Comparison of ENCODE assay signal across 1 cellular context in genomic region chr9:18564018-18564880, GRCh38.
TF ChIP-seq lines count a peak whose summit lies in the region.

No MANE protein-coding gene starts in this region.

TF ChIP-seq in WTC11, 78 proteins besides CTCF, POLR2A, EP300 and RAD21 (continued from another document):
- TF ChIP-seq ZNF281 (CRISPR knock-in tag; IDR thresholded peaks at IDR 0.05): no peak
- no peak for TF ChIP-seq ZNF671 (CRISPR knock-in tag; IDR thresholded peaks at IDR 0.05)
- TF ChIP-seq IRF2 (CRISPR knock-in tag; IDR thresholded peaks at IDR 0.05; ENCODE audit: borderline replicate concordance, low read depth): no peak
- no peak for TF ChIP-seq NR3C1 (CRISPR knock-in tag; conservative IDR thresholded peaks at IDR 0.05; ENCODE audit: low read depth)
- TF ChIP-seq ZNF219 (CRISPR knock-in tag; IDR thresholded peaks at IDR 0.05; ENCODE audit: borderline replicate concordance): no peak
- no peak for TF ChIP-seq OVOL2 (CRISPR knock-in tag; IDR thresholded peaks at IDR 0.05; ENCODE audit: borderline replicate concordance)
- TF ChIP-seq, protein P1, sequence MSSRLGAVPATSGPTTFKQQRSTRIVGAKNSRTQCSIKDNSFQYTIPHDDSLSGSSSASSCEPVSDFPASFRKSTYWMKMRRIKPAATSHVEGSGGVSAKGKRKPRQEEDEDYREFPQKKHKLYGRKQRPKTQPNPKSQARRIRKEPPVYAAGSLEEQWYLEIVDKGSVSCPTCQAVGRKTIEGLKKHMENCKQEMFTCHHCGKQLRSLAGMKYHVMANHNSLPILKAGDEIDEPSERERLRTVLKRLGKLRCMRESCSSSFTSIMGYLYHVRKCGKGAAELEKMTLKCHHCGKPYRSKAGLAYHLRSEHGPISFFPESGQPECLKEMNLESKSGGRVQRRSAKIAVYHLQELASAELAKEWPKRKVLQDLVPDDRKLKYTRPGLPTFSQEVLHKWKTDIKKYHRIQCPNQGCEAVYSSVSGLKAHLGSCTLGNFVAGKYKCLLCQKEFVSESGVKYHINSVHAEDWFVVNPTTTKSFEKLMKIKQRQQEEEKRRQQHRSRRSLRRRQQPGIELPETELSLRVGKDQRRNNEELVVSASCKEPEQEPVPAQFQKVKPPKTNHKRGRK (CRISPR knock-in tag; IDR thresholded peaks at IDR 0.05; ENCODE audit: borderline replicate concordance): no peak
- TF ChIP-seq ZBTB21 (CRISPR knock-in tag; IDR thresholded peaks at IDR 0.05; ENCODE audit: borderline replicate concordance): no peak
- no peak for TF ChIP-seq MYBL2 (CRISPR knock-in tag; IDR thresholded peaks at IDR 0.05)
- TF ChIP-seq NFATC4 (CRISPR knock-in tag; IDR thresholded peaks at IDR 0.05): no peak
- no peak for TF ChIP-seq NR2C2 (CRISPR knock-in tag; IDR thresholded peaks at IDR 0.05)
